Comparison of ENCODE assay signal across 13 cellular contexts in the genomic region with DNA sequence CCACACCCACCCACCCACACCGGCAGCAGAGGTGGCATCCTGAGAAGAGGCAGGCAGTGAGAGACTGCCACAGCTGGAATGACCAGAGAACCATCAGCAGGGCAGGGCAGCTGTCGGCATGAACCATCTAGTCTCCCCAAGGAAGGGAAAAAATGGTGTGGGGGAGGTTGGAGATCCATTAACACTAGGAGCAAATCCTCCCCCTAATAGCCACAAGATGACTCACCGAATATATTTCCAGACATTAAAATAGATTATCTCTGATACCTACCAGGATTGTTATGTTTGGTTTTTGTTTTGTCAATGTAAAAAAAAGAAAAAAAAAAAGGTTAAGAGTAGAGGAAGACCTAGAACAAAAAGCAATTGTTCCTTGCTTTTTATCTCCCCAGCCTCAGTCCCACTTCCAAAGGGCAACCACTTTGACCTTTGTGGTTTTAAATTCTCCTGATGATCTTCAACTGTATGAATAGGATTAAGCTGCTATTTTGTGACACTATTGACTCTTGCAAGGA. TPM values are rescaled to one million over a fixed set of nuclear protein-coding genes. Genes with fewer than 3 reads are reported as not detected.
A peak's percentile ranks its signal among the peaks of the same experiment; 100 is the strongest.
DNase-seq lines count a peak whose midpoint lies in the region; ATAC-seq and TF ChIP-seq lines count a peak whose summit lies in the region.
"Had no signal": no experiment of that assay in that cellular context is flagged by ENCODE, and none has a peak within 500 bp of the region (broad histone marks: within the 10 kb centered on the region; RNA-seq: fewer than 3 reads in every experiment).

No MANE protein-coding gene starts in this region.

- no peak overlapping the region for H2BK120ac ChIP-seq in H9 (ENCODE audit: low read depth, low read length, poor library complexity, severe bottlenecking)

- H3K79me1 ChIP-seq in H9 (ENCODE audit: insufficient read depth, low read depth, low read length, poor library complexity, severe bottlenecking) = no peaks in the 10 kb centered on the region

- no peaks in the 10 kb centered on the region for H3K9me3 Mint-ChIP-seq in H9

- peaks cover 10 to 15% of the 10 kb centered on the region in 2 experiments for H3K4me1 Mint-ChIP-seq in H9

- H3K56ac ChIP-seq in H9 (ENCODE audit: insufficient read length, low read depth, low read length) = no peak overlapping the region

- H3K4me2 ChIP-seq in H9 (ENCODE audit: insufficient read depth, insufficient read length, low read length) = no peak overlapping the region

- no peak overlapping the region for H3K18ac ChIP-seq in H9 (ENCODE audit: insufficient read length, low read depth, low read length)

- TF ChIP-seq CTCF in astrocyte of the cerebellum (IDR thresholded peaks at IDR 0.05; ENCODE audit: low read depth, low read length, missing control alignments) (no peak), kidney epithelial cell (IDR thresholded peaks at IDR 0.05; ENCODE audit: insufficient read depth, low read length, poor library complexity, severe bottlenecking) (no peak), H9 (conservative IDR thresholded peaks at IDR 0.05) (no peak)

- no peaks in the 10 kb centered on the region for H3K23me2 ChIP-seq in H9 (ENCODE audit: insufficient read length, low read depth, low read length, poor library complexity, severe bottlenecking)

- no peak overlapping the region for H4K8ac ChIP-seq in H9 (replicated peaks; ENCODE audit: insufficient read length, low read depth, low read length)

- H3K4me3 Mint-ChIP-seq in H9 = no peak overlapping the region

- no peak overlapping the region for H3K14ac ChIP-seq in H9 (ENCODE audit: insufficient read depth, low read length)

- no CpG with 5 or more reads among the region's 3 CpGs for WGBS in H9 (ENCODE audit: extremely low coverage, insufficient read length, low lambda C conversion rate)

- H3K36me3 ChIP-seq in kidney epithelial cell (ENCODE audit: control insufficient read depth, insufficient read depth, low read length) = no peaks in the 10 kb centered on the region
- H3K36me3 ChIP-seq: upper lobe of left lung had no signal

- H4K20me1 ChIP-seq in H9 (ENCODE audit: control insufficient read depth, insufficient read depth, insufficient read length) = no peaks in the 10 kb centered on the region

- in situ Hi-C loops in astrocyte of the cerebellum (cut with HindIII; ENCODE audit: low sequenced_read_pairs) = no loop called here

- no peak for ATAC-seq in activated CD4-positive, CD25-positive, alpha-beta regulatory T cell treated with anti-CD3 and anti-CD28 coated beads, Interleukin-2, amount 50 U/mL, for 24 hours

- no peaks in the 10 kb centered on the region for H3K9me3 ChIP-seq in H9 (ENCODE audit: control insufficient read depth, low read depth, low read length)
- H3K9me3 ChIP-seq: upper lobe of left lung had no signal

- DNase-seq in AG08395 (ENCODE audit: low spot score) = peak; percentile 61
- DNase-seq in HT-29 (ENCODE audit: low spot score) = peak; percentile 26
- DNase-seq in astrocyte of the cerebellum (ENCODE audit: low read depth) = peak; percentile 38
- peak; percentile 41 for DNase-seq in kidney epithelial cell (ENCODE audit: low read depth)
- DNase-seq in H9 = no peak
- no peak for DNase-seq in NCI-H524 (lab: John Stamatoyannopoulos, UW)
- no peak for DNase-seq in NCI-H446 (lab: John Stamatoyannopoulos, UW)
- DNase-seq: amygdala, Kasumi-1, upper lobe of left lung had no signal

- no peak overlapping the region; a peak in 1 of 7 replicates for H3K27ac Mint-ChIP-seq in H9

- H3K27me3 Mint-ChIP-seq in H9 (ENCODE audit: low read depth) = no peaks in the 10 kb centered on the region

- no peak overlapping the region; the same call in 1 of the 2 replicates for H2BK15ac ChIP-seq in H9 (ENCODE audit: low read depth, low read length)

- no peak overlapping the region for H3K23ac ChIP-seq in H9 (ENCODE audit: insufficient read length, low read depth, low read length)

- no peaks in the 10 kb centered on the region for H3K4me1 ChIP-seq in H9 (ENCODE audit: insufficient read depth, low read length)

- no peak overlapping the region for H4K5ac ChIP-seq in H9 (ENCODE audit: insufficient read length, low read depth, low read length)

- H4K91ac ChIP-seq in H9 (ENCODE audit: insufficient read length, low read depth, low read length) = no peak overlapping the region

- no peak overlapping the region for H2AK5ac ChIP-seq in H9 (ENCODE audit: insufficient read length, low read length)

- no peak overlapping the region for H2BK5ac ChIP-seq in H9 (ENCODE audit: insufficient read length, low read length)

- H3K79me2 ChIP-seq in H9 (ENCODE audit: insufficient read depth, low read length) = no peaks in the 10 kb centered on the region

- no peak overlapping the region for H2BK20ac ChIP-seq in H9 (ENCODE audit: low read depth, low read length, poor library complexity, severe bottlenecking)

- no peak overlapping the region for H3K27ac ChIP-seq in H9 (ENCODE audit: insufficient read length, low read depth, low read length)
- H3K27ac ChIP-seq: C4-2B, epithelial cell of prostate, upper lobe of left lung had no signal

- no peak overlapping the region for H3K4me3 ChIP-seq in astrocyte of the cerebellum (ENCODE audit: low read depth, low read length)
- H3K4me3 ChIP-seq in kidney epithelial cell (ENCODE audit: low read depth, low read length) = no peak overlapping the region
- H3K4me3 ChIP-seq: upper lobe of left lung had no signal

- no peak overlapping the region for H3T11ph ChIP-seq in H9 (ENCODE audit: low read length)

- H3K27me3 ChIP-seq in kidney epithelial cell (ENCODE audit: control insufficient read depth, insufficient read depth, low read length) (no peaks in the 10 kb centered on the region), H9 (ENCODE audit: insufficient read depth, low read length) (no peaks in the 10 kb centered on the region)
- H3K27me3 ChIP-seq: upper lobe of left lung had no signal

- H2BK12ac ChIP-seq in H9 (ENCODE audit: insufficient read length, low read depth, low read length) = no peak overlapping the region

- no peak overlapping the region for H2AFZ ChIP-seq in H9 (ENCODE audit: low read length)

- no peaks in the 10 kb centered on the region for H3K36me3 Mint-ChIP-seq in H9 (ENCODE audit: insufficient read depth in 1 of 3, low read depth in 3 of 3)

- no peak overlapping the region for H3K9ac ChIP-seq in H9 (ENCODE audit: extremely low read depth, insufficient read length, low read length)

- H3K4ac ChIP-seq in H9 (ENCODE audit: low read depth, low read length) = no peak overlapping the region

RNA-seq across cellular contexts. Expression of a gene that starts 34.2 kb away (rescaled TPM):
- 0.37 and 0.92 TPM in 2 replicates for total RNA-seq in HT-29 (2014; rRNA removed; shearing (Covaris generic))
- total RNA-seq in kidney epithelial cell (4.1 and 4.8 TPM in 2 replicates), H9 (2021) (0.22 and 0.26 TPM in 2 replicates)

Comparison
In these comparisons a context has a peak if more than half of its experiments do, and no peak if none do; other contexts are left out.
1. DNase-seq: peak in AG08395 (single experiment), HT-29 (single experiment), astrocyte of the cerebellum (single experiment) and kidney epithelial cell (single experiment); none in H9 (single experiment), NCI-H524 (0 of 2) and NCI-H446 (0 of 2).